ENCODE assay signal across 9 cellular contexts in the genomic region with DNA sequence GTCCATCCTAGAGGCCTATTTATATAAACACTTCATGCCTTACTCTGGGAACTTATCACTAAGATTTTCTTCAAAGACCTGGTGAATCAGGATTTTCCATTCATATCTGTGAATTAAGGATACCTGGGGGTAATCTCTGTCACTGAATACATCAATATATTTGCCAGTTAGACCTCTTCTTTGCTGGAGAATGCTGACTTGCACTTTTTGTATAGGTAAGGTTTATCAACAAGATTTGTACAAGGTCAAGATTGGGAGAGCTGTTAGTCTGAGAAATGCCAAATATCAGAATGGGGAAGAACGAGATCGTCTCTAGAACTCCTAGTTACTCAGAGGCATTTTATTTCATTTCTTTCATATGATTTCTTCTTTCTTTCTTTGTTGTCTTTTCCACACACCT.
"Had no signal": no experiment of that assay in that cellular context is flagged by ENCODE, and none has a peak within 500 bp of the region (broad histone marks: within the 10 kb centered on the region; RNA-seq: fewer than 3 reads in every experiment).

No MANE protein-coding gene starts in this region.

- H3K27ac ChIP-seq: GM23248, HL-60 had no signal

- H3K9me3 Mint-ChIP-seq: H9 had no signal

- H3K27me3 Mint-ChIP-seq: IgD-negative memory B cell had no signal

- H3K4me3 ChIP-seq: GM23248 had no signal

- H3K4me3 Mint-ChIP-seq: H9, IgD-negative memory B cell had no signal

- H3K9ac ChIP-seq: GM23248 had no signal

- H2AFZ ChIP-seq: GM23248 had no signal

- FAIRE-seq: H54 had no signal

- H3K27ac Mint-ChIP-seq: H9, IgD-negative memory B cell had no signal

- H3K4me1 Mint-ChIP-seq: H9 had no signal

- DNase-seq: GM23248, GOT3, HCEC 1CT, Kasumi-1, KG1 had no signal

- H3K36me3 Mint-ChIP-seq: IgD-negative memory B cell had no signal
